Comparison of ENCODE assay signal across 17 cellular contexts in genomic region chr3:11165457-11165856, GRCh38. TPM values are rescaled to one million over a fixed set of nuclear protein-coding genes. Genes with fewer than 3 reads are reported as not detected.
A peak's percentile ranks its signal among the peaks of the same experiment; 100 is the strongest.
DNase-seq lines count a peak whose midpoint lies in the region; ATAC-seq and TF ChIP-seq lines count a peak whose summit lies in the region.
"Had no signal": no experiment of that assay in that cellular context is flagged by ENCODE, and none has a peak within 500 bp of the region (broad histone marks: within the 10 kb centered on the region; RNA-seq: fewer than 3 reads in every experiment).

No MANE protein-coding gene starts in this region.

- CTCF ChIA-PET in CD8-positive, alpha-beta memory T cell (lab: Charles Lee), result no interaction called here

- H3K27me3 ChIP-seq in thoracic aorta (replicated peaks; ENCODE audit: insufficient read depth), result no peaks in the 10 kb centered on the region
- H3K27me3 ChIP-seq in CD8-positive, alpha-beta memory T cell (ENCODE audit: insufficient read depth, low read length, poor library complexity, severe bottlenecking), result peaks cover 6% of the 10 kb centered on the region
- H3K27me3 ChIP-seq: BLaER1 treated with 17β-estradiol and CSF1 and Interleukin-3, amounts not matched to agents 10 nM and 100 nM had no signal

- H3K4me3 ChIP-seq in thoracic aorta, result no peak overlapping the region
- no peak overlapping the region for H3K4me3 ChIP-seq in CD8-positive, alpha-beta memory T cell (ENCODE audit: low read length)
- H3K4me3 ChIP-seq: BLaER1 treated with 17β-estradiol and CSF1 and Interleukin-3, amounts not matched to agents 10 nM and 100 nM; GM12878 had no signal

- H3K27ac Mint-ChIP-seq in CD8-positive, alpha-beta memory T cell, result no peak overlapping the region
- H3K27ac Mint-ChIP-seq: CD4-positive, CD25-positive, alpha-beta regulatory T cell; H9 had no signal

- no peak for TF ChIP-seq CTCF in thoracic aorta (IDR thresholded peaks at IDR 0.05)

- POLR2A ChIA-PET in CD8-positive, alpha-beta memory T cell (lab: Charles Lee), result no interaction called here

- no peaks in the 10 kb centered on the region for H3K36me3 Mint-ChIP-seq in CD8-positive, alpha-beta memory T cell
- H3K36me3 Mint-ChIP-seq: CD4-positive, CD25-positive, alpha-beta regulatory T cell had no signal

- no peaks in the 10 kb centered on the region for H3K9me3 Mint-ChIP-seq in CD8-positive, alpha-beta memory T cell
- H3K9me3 Mint-ChIP-seq: H9 had no signal

- H3K4me1 ChIP-seq in thoracic aorta (ENCODE audit: control insufficient read depth in 1 of 2, low read depth in 2 of 2), result peaks cover 29 to 73% of the 10 kb centered on the region in 2 donors
- H3K4me1 ChIP-seq in CD8-positive, alpha-beta memory T cell (ENCODE audit: insufficient read depth, low read length), result no peaks in the 10 kb centered on the region

- H3K27ac ChIP-seq in cingulate gyrus (ENCODE audit: low read depth, low read length) (peak overlapping the region; percentile 74), thoracic aorta (peak overlapping the region; percentile 69 to 70)
- no peak overlapping the region for H3K27ac ChIP-seq in CD8-positive, alpha-beta memory T cell (ENCODE audit: low read depth, low read length)
- H3K27ac ChIP-seq: BLaER1 treated with 17β-estradiol and CSF1 and Interleukin-3, amounts not matched to agents 10 nM and 100 nM had no signal

- no peaks in the 10 kb centered on the region for H3K36me3 ChIP-seq in thoracic aorta
- no peaks in the 10 kb centered on the region for H3K36me3 ChIP-seq in CD8-positive, alpha-beta memory T cell (ENCODE audit: insufficient read depth, low read length)

- peaks cover 3 to 16% of the 10 kb centered on the region in 2 donors for H3K27me3 Mint-ChIP-seq in CD8-positive, alpha-beta memory T cell

- no peak for ATAC-seq in thoracic aorta (ENCODE audit: insufficient number of reproducible peaks, low FRiP score, low read depth)
- no peak for ATAC-seq in GM18517 (IDR thresholded peaks at IDR 0.05; ENCODE audit: unreplicated experiment)
- ATAC-seq in GM21360 (IDR thresholded peaks at IDR 0.05; ENCODE audit: unreplicated experiment), result no peak
- ATAC-seq: GM12878 had no signal

- DNase-seq in Ammon's horn (ENCODE audit: low spot score) (peak; percentile 57), midbrain (lab: John Stamatoyannopoulos, UW) (peak; percentile 13), thoracic aorta (ENCODE audit: low spot score) (no peak)
- DNase-seq in CD8-positive, alpha-beta memory T cell, result no peak
- DNase-seq: 8988T; AML-193; CD4-positive, CD25-positive, alpha-beta regulatory T cell; DMS79; GOT3; H9; IMR-90 had no signal

- no peak overlapping the region for H3K4me3 Mint-ChIP-seq in CD8-positive, alpha-beta memory T cell
- H3K4me3 Mint-ChIP-seq: CD4-positive, CD25-positive, alpha-beta regulatory T cell; H9 had no signal

- H3K9me3 ChIP-seq in thoracic aorta, result no peaks in the 10 kb centered on the region
- no peaks in the 10 kb centered on the region for H3K9me3 ChIP-seq in CD8-positive, alpha-beta memory T cell (ENCODE audit: low read length)
- H3K9me3 ChIP-seq: BLaER1 treated with 17β-estradiol and CSF1 and Interleukin-3, amounts not matched to agents 10 nM and 100 nM had no signal

- H3K4me1 Mint-ChIP-seq in CD8-positive, alpha-beta memory T cell, result no peaks in the 10 kb centered on the region
- H3K4me1 Mint-ChIP-seq: CD4-positive, CD25-positive, alpha-beta regulatory T cell had no signal

RNA-seq across cellular contexts. Expression of gene HRH1, which starts 11.2 kb away (rescaled TPM):
- total RNA-seq in thoracic aorta, result 10 to 100 TPM; 17.7 to 48.3 TPM
- total RNA-seq in CD8-positive, alpha-beta memory T cell, result under 1 TPM; 0.42 to 0.53 TPM
- polyA plus RNA-seq in CD8-positive, alpha-beta memory T cell, result not detected
- total RNA-seq: G401, GM12878 had no signal
- polyA plus RNA-seq: GM12878 had no signal

Comparison
In these comparisons a context has a peak if more than half of its experiments do, and no peak if none do; other contexts are left out.
1. DNase-seq: peak in Ammon's horn (single experiment) and midbrain (single experiment); none in thoracic aorta (single experiment) and CD8-positive, alpha-beta memory T cell (0 of 5).
2. RNA of gene HRH1, which starts 11.2 kb away (total RNA-seq): 17.7 to 48.3 TPM in thoracic aorta; 0.42 to 0.53 TPM in CD8-positive, alpha-beta memory T cell; every median in the first group is over 10 times any median in the second.